ENCODE assay signal across 1 cellular context in the genomic region with DNA sequence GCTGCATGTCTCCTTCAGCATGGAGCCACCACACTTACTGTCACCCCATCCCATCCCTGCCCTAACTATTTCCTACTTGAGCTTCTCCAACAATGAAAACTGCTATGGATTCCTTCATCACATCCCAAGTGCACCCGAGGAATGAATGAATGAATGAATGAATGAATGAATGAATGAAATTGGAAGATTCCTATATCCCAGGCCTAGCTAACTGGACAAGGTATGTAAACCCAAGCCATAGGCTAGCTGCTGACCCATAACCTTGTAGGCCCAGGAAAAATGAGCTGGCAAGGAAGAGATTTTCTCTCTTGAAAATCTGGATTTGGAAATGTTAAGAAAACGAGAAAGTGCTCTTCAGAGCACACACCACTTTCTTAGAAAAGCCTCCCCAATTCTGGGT.
TF ChIP-seq lines count a peak whose summit lies in the region.

No MANE protein-coding gene starts in this region.

TF ChIP-seq in K562, 482 proteins besides CTCF, POLR2A, EP300 and RAD21:
- TF ChIP-seq POLR2AphosphoS5 (IDR thresholded peaks at IDR 0.05; ENCODE audit: control insufficient read depth, insufficient read depth, low read depth, low read length) (no peak), ZNF24 (IDR thresholded peaks at IDR 0.05) (peak; percentile 89), JUND (IDR thresholded peaks at IDR 0.05; ENCODE audit: borderline replicate concordance, low read depth, low read length) (no peak), JUND (tag; IDR thresholded peaks at IDR 0.05; ENCODE audit: borderline replicate concordance, low read depth, low read length) (no peak), SMARCC2 (IDR thresholded peaks at IDR 0.05; ENCODE audit: low read depth) (no peak), RFX5 (IDR thresholded peaks at IDR 0.05; ENCODE audit: low read depth, low read length) (no peak)
TF ChIP-seq in K562: peak in this region for 1.
